In genomic region chr17:58514795-58515157, GRCh38 we compare ENCODE assay signal across 7 cellular contexts. TPM values are rescaled to one million over a fixed set of nuclear protein-coding genes. Genes with fewer than 3 reads are reported as not detected.
DNase-seq lines count a peak whose midpoint lies in the region; ATAC-seq, FAIRE-seq and TF ChIP-seq lines count a peak whose summit lies in the region.

No MANE protein-coding gene starts in this region.

- WGBS in stomach, 5 donors, result 12 to 28% (median 17%) methylated on average over 11 of the region's 11 CpGs

- no peak for TF ChIP-seq EP300 in stomach (IDR thresholded peaks at IDR 0.05)

- peaks cover 49% of the 10 kb centered on the region for H3K4me1 Mint-ChIP-seq in activated naive CD8-positive, alpha-beta T cell treated with anti-CD3 and anti-CD28 coated beads, Interleukin-2, amount 10 ng/mL, durations not matched to agents 7 days and 5 days

- H3K36me3 Mint-ChIP-seq in activated naive CD8-positive, alpha-beta T cell treated with anti-CD3 and anti-CD28 coated beads, Interleukin-2, amount 10 ng/mL, durations not matched to agents 7 days and 5 days, result peaks cover 19% of the 10 kb centered on the region

- FAIRE-seq in keratinocyte (lab: Jason Lieb, UNC), result no peak

- peak overlapping the region; percentile 69 for H3K27ac Mint-ChIP-seq in activated naive CD8-positive, alpha-beta T cell treated with anti-CD3 and anti-CD28 coated beads, Interleukin-2, amount 10 ng/mL, durations not matched to agents 7 days and 5 days

- H4K20me1 ChIP-seq in keratinocyte (ENCODE audit: control insufficient read depth, extremely low read depth, insufficient read depth, low read length), result no peaks in the 10 kb centered on the region

- no peaks in the 10 kb centered on the region for H3K27me3 ChIP-seq in HUES6 (ENCODE audit: control insufficient read depth, insufficient read depth, low read length)
- H3K27me3 ChIP-seq in keratinocyte (ENCODE audit: control insufficient read depth, extremely low read depth, insufficient read depth, low read length), result no peaks in the 10 kb centered on the region
- H3K27me3 ChIP-seq in stomach, result no peaks in the 10 kb centered on the region

- H3K9me1 ChIP-seq in keratinocyte (ENCODE audit: control insufficient read depth, extremely low read depth, insufficient read depth, low read length), result no peaks in the 10 kb centered on the region

- H3K4me3 Mint-ChIP-seq in activated naive CD8-positive, alpha-beta T cell treated with anti-CD3 and anti-CD28 coated beads, Interleukin-2, amount 10 ng/mL, durations not matched to agents 7 days and 5 days, result peak overlapping the region; percentile 82

- TF ChIP-seq POLR2A in stomach (IDR thresholded peaks at IDR 0.05), result no peak

- H3K36me3 ChIP-seq in HUES6 (ENCODE audit: control insufficient read depth, insufficient read depth, low read length) (peaks cover 28% of the 10 kb centered on the region), keratinocyte (ENCODE audit: control insufficient read depth in 2 of 2, extremely low read depth in 1 of 2, insufficient read depth in 2 of 2, low read length in 2 of 2) (peaks cover 8 to 26% of the 10 kb centered on the region in 2 experiments), stomach (peaks cover 21 to 32% (median 30%) of the 10 kb centered on the region in 4 donors)

- no peak for ATAC-seq in activated naive CD8-positive, alpha-beta T cell treated with anti-CD3 and anti-CD28 coated beads, Interleukin-2, amount 10 ng/mL, durations not matched to agents 7 days and 5 days (ENCODE audit: low read depth)
- no peak for ATAC-seq in GM19351 (IDR thresholded peaks at IDR 0.05; ENCODE audit: unreplicated experiment)
- ATAC-seq in GM21367 (IDR thresholded peaks at IDR 0.05; ENCODE audit: unreplicated experiment), result no peak

- dilution Hi-C loops in keratinocyte (cut with MboI; ENCODE audit: extremely low pct_ligation_motif_present, low sequenced_read_pairs), result no loop called here

- H3K4me2 ChIP-seq in keratinocyte (ENCODE audit: control insufficient read depth, extremely low read depth, insufficient read depth, low read depth, low read length), result peak overlapping the region; percentile 91

- intact Hi-C loops in stomach (cut with DNase I; ENCODE audit: low total_unique reads), result loop anchor here (10.0 kb wide), 1 partner anchor 490 kb away; no protein-coding TSS in a partner anchor

- no peak for DNase-seq in activated naive CD8-positive, alpha-beta T cell treated with anti-CD3 and anti-CD28 coated beads, Interleukin-2, amount 10 ng/mL, durations not matched to agents 7 days and 5 days
- DNase-seq in keratinocyte (ENCODE audit: low read depth, low spot score) (no peak), stomach (no peak), hippocampal formation (lab: John Stamatoyannopoulos, UW) (no peak)

- H3K9me3 ChIP-seq in HUES6 (ENCODE audit: control insufficient read depth, insufficient read depth, low read depth, low read length), result no peaks in the 10 kb centered on the region
- H3K9me3 ChIP-seq in keratinocyte (ENCODE audit: control insufficient read depth, low read depth, low read length), result no peaks in the 10 kb centered on the region
- no peaks in the 10 kb centered on the region for H3K9me3 ChIP-seq in stomach

- peak overlapping the region; percentile 61 for H2AFZ ChIP-seq in keratinocyte (ENCODE audit: control insufficient read depth, low read length)

- H3K79me2 ChIP-seq in keratinocyte (ENCODE audit: control insufficient read depth, insufficient read depth, low read length), result peaks cover 3% of the 10 kb centered on the region

- H3K4me3 ChIP-seq in HUES6 (ENCODE audit: low read depth, low read length), result peak overlapping the region; percentile 73
- H3K4me3 ChIP-seq in keratinocyte (ENCODE audit: control insufficient read depth in 2 of 3, extremely low read depth in 1 of 3, insufficient read depth in 2 of 3, low read depth in 1 of 3, low read length in 3 of 3), result peak overlapping the region; percentile 71 to 91 (median 79)
- H3K4me3 ChIP-seq in stomach, result peak overlapping the region; percentile 80 to 88 (median 84)

- POLR2A ChIA-PET in activated naive CD8-positive, alpha-beta T cell treated with anti-CD3 and anti-CD28 coated beads, Interleukin-2, amount 10 ng/mL, durations not matched to agents 7 days and 5 days (lab: Charles Lee), result interaction anchor here (0.9 to 3.5 kb wide), 7 partner anchors 117 to 508 kb away, joined by 3 to 32 read pairs (median 6); partner anchors contain the start of genes RAD51C, SRSF1 and TSPOAP1

- TF ChIP-seq CTCF in keratinocyte (optimal IDR thresholded peaks at IDR 0.05 in 1 of 3, IDR thresholded peaks at IDR 0.05 in 1 of 3, conservative IDR thresholded peaks at IDR 0.05 in 1 of 3; ENCODE audit: extremely low read depth in 1 of 3, insufficient read depth in 2 of 3, low read length in 3 of 3), result no peak
- no peak for TF ChIP-seq CTCF in stomach (IDR thresholded peaks at IDR 0.05)

- H3K4me1 ChIP-seq in HUES6 (ENCODE audit: control insufficient read depth, insufficient read depth, low read length) (peaks cover 13% of the 10 kb centered on the region; the same call in 1 of the 2 replicates), keratinocyte (ENCODE audit: control insufficient read depth, extremely low read depth, insufficient read depth, low read length) (peaks cover 28% of the 10 kb centered on the region), stomach (peaks cover 36 to 60% (median 52%) of the 10 kb centered on the region in 4 donors)

- H3K27ac ChIP-seq in HUES6 (ENCODE audit: low read depth, low read length), result no peak overlapping the region
- H3K27ac ChIP-seq in keratinocyte (ENCODE audit: control insufficient read depth, insufficient read depth, low read length), result no peak overlapping the region
- peak overlapping the region; percentile 79 to 98 (median 82) for H3K27ac ChIP-seq in stomach

- H3K27me3 Mint-ChIP-seq in activated naive CD8-positive, alpha-beta T cell treated with anti-CD3 and anti-CD28 coated beads, Interleukin-2, amount 10 ng/mL, durations not matched to agents 7 days and 5 days, result peaks cover 3% of the 10 kb centered on the region

- H3K9me3 Mint-ChIP-seq in activated naive CD8-positive, alpha-beta T cell treated with anti-CD3 and anti-CD28 coated beads, Interleukin-2, amount 10 ng/mL, durations not matched to agents 7 days and 5 days, result no peaks in the 10 kb centered on the region

- H3K9ac ChIP-seq in HUES6 (ENCODE audit: low read length) (no peak overlapping the region), keratinocyte (ENCODE audit: control insufficient read depth, extremely low read depth, insufficient read depth, low read length) (peak overlapping the region; percentile 76)

RNA-seq across cellular contexts. Expression of gene MTMR4, which starts 0.3 kb away (rescaled TPM):
- 10 to 100 TPM; 50.5 to 50.8 TPM for total RNA-seq in activated naive CD8-positive, alpha-beta T cell treated with anti-CD3 and anti-CD28 coated beads, Interleukin-2, amount 10 ng/mL, durations not matched to agents 7 days and 5 days
- polyA plus RNA-seq in keratinocyte, result 16.9 to 20.8 TPM (median 18.9 TPM) in 3 replicates
- 5.4 TPM for polyA plus RNA-seq in keratinocyte (2011; ENCODE audit: low read depth)
- polyA plus RNA-seq in keratinocyte (2011; cell fraction: cytosol; rRNA removed), result 9.6 and 11.0 TPM in 2 replicates
- polyA plus RNA-seq in keratinocyte (2011; cell fraction: nucleus; rRNA removed), result 19.0 and 20.1 TPM in 2 replicates
- polyA plus RNA-seq in keratinocyte (2012; ENCODE audit: low replicate concordance), result 11.2 and 12.6 TPM in 2 replicates
- polyA minus RNA-seq in keratinocyte, result 88.9 to 132 TPM (median 105 TPM) in 3 replicates
- 32.2 TPM for polyA minus RNA-seq in keratinocyte (2011; cell fraction: cytosol; rRNA and poly(A)+ RNA removed)
- 19.0 and 26.1 TPM in 2 replicates for polyA minus RNA-seq in keratinocyte (2011; cell fraction: nucleus; rRNA and poly(A)+ RNA removed)
- total RNA-seq in stomach, result 100 to 1,000 TPM in 1 of 5 donors, 10 to 100 TPM in 4; 24.3 to 126 (median 29.9) TPM
- polyA plus RNA-seq in stomach, result 1 to 10 TPM; 5.8 to 9.1 (median 7.1) TPM

RNA-seq across cellular contexts. Expression of gene HSF5, which starts 26.6 kb away (rescaled TPM):
- under 1 TPM; 0.47 to 0.60 TPM for total RNA-seq in activated naive CD8-positive, alpha-beta T cell treated with anti-CD3 and anti-CD28 coated beads, Interleukin-2, amount 10 ng/mL, durations not matched to agents 7 days and 5 days
- polyA plus RNA-seq in keratinocyte (0.01 TPM in 1 of 3 replicates, not detected in the others), stomach (not detected)
- polyA plus RNA-seq in keratinocyte (2011; ENCODE audit: low read depth), result not detected
- not detected in 2 replicates for polyA plus RNA-seq in keratinocyte (2011; cell fraction: cytosol; rRNA removed)
- not detected in 2 replicates for polyA plus RNA-seq in keratinocyte (2011; cell fraction: nucleus; rRNA removed)
- not detected in 2 replicates for polyA plus RNA-seq in keratinocyte (2012; ENCODE audit: low replicate concordance)
- polyA minus RNA-seq in keratinocyte, result not detected in 3 replicates
- polyA minus RNA-seq in keratinocyte (2011; cell fraction: cytosol; rRNA and poly(A)+ RNA removed), result not detected
- not detected in 2 replicates for polyA minus RNA-seq in keratinocyte (2011; cell fraction: nucleus; rRNA and poly(A)+ RNA removed)
- total RNA-seq in stomach, result under 1 TPM in 1 of 5 donors, not detected in 4; 0.18 TPM

Comparison
In these comparisons a context has a peak if more than half of its experiments do, and no peak if none do; other contexts are left out.
1. H3K27ac ChIP-seq: peak in stomach (5 of 5); none in HUES6 (single experiment) and keratinocyte (single experiment).
2. Peak in every context shown above with its lines, with median percentiles within 50 percentile points of each other: H3K4me3 ChIP-seq.